ENCODE assay signal across 11 cellular contexts in genomic region chr7:5687936-5688673, GRCh38.
DNase-seq lines count a peak whose midpoint lies in the region; ATAC-seq and TF ChIP-seq lines count a peak whose summit lies in the region.
"Had no signal": no experiment of that assay in that cellular context is flagged by ENCODE, and none has a peak within 500 bp of the region (broad histone marks: within the 10 kb centered on the region; RNA-seq: fewer than 3 reads in every experiment).

No MANE protein-coding gene starts in this region.

- TF ChIP-seq CTCF in lower lobe of right lung (IDR thresholded peaks at IDR 0.05): no peak

- H3K36me3 ChIP-seq in lower lobe of right lung: peaks cover 15% of the 10 kb centered on the region

- no peak overlapping the region for H3K4me3 ChIP-seq in lower lobe of right lung
- H3K4me3 ChIP-seq: mucosa of descending colon had no signal

- peaks cover 41% of the 10 kb centered on the region for H3K36me3 Mint-ChIP-seq in activated naive CD4-positive, alpha-beta T cell treated with anti-CD3 and anti-CD28 coated beads for 36 hours (ENCODE audit: low read depth)
- H3K36me3 Mint-ChIP-seq in activated naive CD8-positive, alpha-beta T cell treated with anti-CD3 and anti-CD28 coated beads for 36 hours: peaks cover 66% of the 10 kb centered on the region

- H3K27me3 Mint-ChIP-seq in activated naive CD4-positive, alpha-beta T cell treated with anti-CD3 and anti-CD28 coated beads for 36 hours (ENCODE audit: low read depth): no peaks in the 10 kb centered on the region
- no peaks in the 10 kb centered on the region for H3K27me3 Mint-ChIP-seq in activated naive CD8-positive, alpha-beta T cell treated with anti-CD3 and anti-CD28 coated beads for 36 hours

- intact Hi-C loops in activated naive CD4-positive, alpha-beta T cell treated with anti-CD3 and anti-CD28 coated beads for 36 hours (cut with micrococcal nuclease): no loop called here
- intact Hi-C loops in lower lobe of right lung (cut with DNase I): no loop called here

- peak overlapping the region; percentile 93 for H3K27ac Mint-ChIP-seq in activated naive CD4-positive, alpha-beta T cell treated with anti-CD3 and anti-CD28 coated beads for 36 hours
- peak overlapping the region; percentile 95 for H3K27ac Mint-ChIP-seq in activated naive CD8-positive, alpha-beta T cell treated with anti-CD3 and anti-CD28 coated beads for 36 hours

- H3K9me3 ChIP-seq in lower lobe of right lung: no peaks in the 10 kb centered on the region
- H3K9me3 ChIP-seq: mucosa of descending colon had no signal

- peaks cover 66% of the 10 kb centered on the region for H3K4me1 ChIP-seq in lower lobe of right lung

- no peaks in the 10 kb centered on the region for H3K27me3 ChIP-seq in lower lobe of right lung (ENCODE audit: low read depth)

- DNase-seq in activated naive CD4-positive, alpha-beta T cell treated with anti-CD3 and anti-CD28 coated beads for 36 hours: no peak
- no peak for DNase-seq in activated naive CD4-positive, alpha-beta T cell (lab: John Stamatoyannopoulos, UW)
- no peak for DNase-seq in activated naive CD8-positive, alpha-beta T cell treated with anti-CD3 and anti-CD28 coated beads for 36 hours
- DNase-seq in lower lobe of right lung (no peak), 8988T (no peak), SKM-1 treated with dmso at 0.1 percent for 144 hours (lab: John Stamatoyannopoulos, UW; ENCODE audit: unreplicated experiment) (no peak), DMS53 treated with DMSO at 0.1 percent for 48 hours (lab: John Stamatoyannopoulos, UW; ENCODE audit: unreplicated experiment) (no peak)
- DNase-seq: NCI-H69 had no signal

- H3K27ac ChIP-seq in lower lobe of right lung (peak overlapping the region; percentile 22), temporal lobe (ENCODE audit: low read depth, low read length) (peak overlapping the region; percentile 66)

- peak overlapping the region; percentile 61 for H3K4me3 Mint-ChIP-seq in activated naive CD4-positive, alpha-beta T cell treated with anti-CD3 and anti-CD28 coated beads for 36 hours
- peak overlapping the region; percentile 48 for H3K4me3 Mint-ChIP-seq in activated naive CD8-positive, alpha-beta T cell treated with anti-CD3 and anti-CD28 coated beads for 36 hours

- peaks cover 93% of the 10 kb centered on the region for H3K4me1 Mint-ChIP-seq in activated naive CD4-positive, alpha-beta T cell treated with anti-CD3 and anti-CD28 coated beads for 36 hours (ENCODE audit: low read depth)
- peaks cover 89% of the 10 kb centered on the region for H3K4me1 Mint-ChIP-seq in activated naive CD8-positive, alpha-beta T cell treated with anti-CD3 and anti-CD28 coated beads for 36 hours

- ATAC-seq in lower lobe of right lung: no peak
- ATAC-seq: mucosa of descending colon, SK-N-SH treated with all-trans-retinoic acid at 6 μM for 48 hours had no signal

- CTCF ChIA-PET in activated naive CD4-positive, alpha-beta T cell treated with anti-CD3 and anti-CD28 coated beads for 36 hours (lab: Charles Lee): interaction anchor here (0.8 to 2.3 kb wide), 6 partner anchors 10 to 194 kb away, joined by 3 to 9 read pairs (median 6); no protein-coding TSS in a partner anchor

- H3K9me3 Mint-ChIP-seq in activated naive CD4-positive, alpha-beta T cell treated with anti-CD3 and anti-CD28 coated beads for 36 hours: peaks cover 2% of the 10 kb centered on the region
- H3K9me3 Mint-ChIP-seq in activated naive CD8-positive, alpha-beta T cell treated with anti-CD3 and anti-CD28 coated beads for 36 hours: peaks cover 3% of the 10 kb centered on the region
